ENCODE assay signal across 23 cellular contexts in genomic region chrX:67612231-67612630, GRCh38.
DNase-seq lines count a peak whose midpoint lies in the region; ATAC-seq, FAIRE-seq and TF ChIP-seq lines count a peak whose summit lies in the region.
"Had no signal": no experiment of that assay in that cellular context is flagged by ENCODE, and none has a peak within 500 bp of the region (broad histone marks: within the 10 kb centered on the region; RNA-seq: fewer than 3 reads in every experiment).

No MANE protein-coding gene starts in this region.

- H3K4me2 ChIP-seq in HepG2 (ENCODE audit: low read depth, low read length) (no peak overlapping the region), skeletal muscle satellite cell (ENCODE audit: low read length) (no peak overlapping the region)

- 53% methylated on average over 3 of the region's 3 CpGs for WGBS in liver
- WGBS in HepG2 (ENCODE audit: low lambda C conversion rate) = 17% methylated on average over 3 of the region's 3 CpGs

- TF ChIP-seq CTCF in liver (IDR thresholded peaks at IDR 0.05; ENCODE audit: low read depth, low read length, missing input control) (no peak), HepG2 (CRISPR knock-in tag; IDR thresholded peaks at IDR 0.05) (no peak), type B pancreatic cell (conservative IDR thresholded peaks at IDR 0.05) (no peak)

- H3K27ac ChIP-seq in liver (ENCODE audit: low read depth in 1 of 2, low read length in 2 of 2) = no peak overlapping the region
- no peak overlapping the region for H3K27ac ChIP-seq in HepG2 (ENCODE audit: extremely low read length, insufficient read depth, low read length)
- no peak overlapping the region for H3K27ac ChIP-seq in iPS-18a (ENCODE audit: low read length)
- H3K27ac ChIP-seq: prostate gland, vagina had no signal

- no peak overlapping the region for H2AFZ ChIP-seq in HepG2 (ENCODE audit: low read length)

- no peak for TF ChIP-seq EP300 in HepG2 (IDR thresholded peaks at IDR 0.05; ENCODE audit: low read depth in 2 of 2, low read length in 2 of 2)
- no peak for TF ChIP-seq EP300 in HepG2 (CRISPR knock-in tag; IDR thresholded peaks at IDR 0.05; ENCODE audit: borderline replicate concordance)

- no peak for TF ChIP-seq RAD21 in liver (IDR thresholded peaks at IDR 0.05)
- no peak for TF ChIP-seq RAD21 in HepG2 (CRISPR knock-in tag; IDR thresholded peaks at IDR 0.05)

- FAIRE-seq in HepG2 (lab: Jason Lieb, UNC) = no peak

- in situ Hi-C loops in HepG2 (cut with HindIII; ENCODE audit: extremely low pct_ligation_motif_present, low pct_unique_long_range_greater_than_20kb) = no loop called here

- no peaks in the 10 kb centered on the region for H4K20me1 ChIP-seq in HepG2 (ENCODE audit: insufficient read depth, low read length)

- no peak overlapping the region for H3K27ac Mint-ChIP-seq in type B pancreatic cell
- H3K27ac Mint-ChIP-seq: activated CD8-positive, alpha-beta memory T cell treated with anti-CD3 and anti-CD28 coated beads, Interleukin-2, amount 10 ng/mL, durations not matched to agents 7 days and 5 days; activated T-helper 17 cell treated with anti-CD3 and anti-CD28 coated beads, Interleukin-2, amount 50 U/mL, for 72 hours; CD14-positive monocyte; endodermal cell; mesothelial cell of epicardium; nephron progenitor cell had no signal

- H3K9me3 Mint-ChIP-seq in type B pancreatic cell = no peaks in the 10 kb centered on the region
- H3K9me3 Mint-ChIP-seq: activated T-helper 17 cell treated with anti-CD3 and anti-CD28 coated beads, Interleukin-2, amount 50 U/mL, for 72 hours had no signal

- H3K4me1 ChIP-seq in liver (ENCODE audit: control insufficient read depth in 4 of 4, insufficient read depth in 4 of 4, low read length in 3 of 4) (peaks cover 0 to 5% (median 3%) of the 10 kb centered on the region in 4 donors), HepG2 (ENCODE audit: insufficient read depth, low read length) (no peaks in the 10 kb centered on the region), iPS-18a (ENCODE audit: control insufficient read depth, low read depth, low read length) (no peaks in the 10 kb centered on the region), skeletal muscle satellite cell (ENCODE audit: control insufficient read depth, insufficient read depth, low read length) (peaks cover 35% of the 10 kb centered on the region)
- H3K4me1 ChIP-seq: prostate gland, vagina had no signal

- H3K9ac ChIP-seq in liver (ENCODE audit: low read depth in 1 of 2, low read length in 2 of 2) (no peak overlapping the region), HepG2 (ENCODE audit: insufficient read depth, low read depth, low read length) (no peak overlapping the region), iPS-18a (ENCODE audit: low read length) (no peak overlapping the region), skeletal muscle satellite cell (ENCODE audit: low read depth, low read length) (peak overlapping the region; percentile 34)

- BruUV-seq in HepG2 (replicated peaks; lab: Mats Ljungman, UMichigan) = no TSS peak

- no peak for ATAC-seq in HepG2
- no peak for ATAC-seq in GM19351 (IDR thresholded peaks at IDR 0.05; ENCODE audit: unreplicated experiment)
- ATAC-seq: activated CD8-positive, alpha-beta memory T cell treated with anti-CD3 and anti-CD28 coated beads, Interleukin-2, amount 10 ng/mL, durations not matched to agents 7 days and 5 days; activated T-helper 17 cell treated with anti-CD3 and anti-CD28 coated beads, Interleukin-2, amount 50 U/mL, for 72 hours had no signal

- H3K4me3 Mint-ChIP-seq in type B pancreatic cell = no peak overlapping the region
- H3K4me3 Mint-ChIP-seq: activated CD8-positive, alpha-beta memory T cell treated with anti-CD3 and anti-CD28 coated beads, Interleukin-2, amount 10 ng/mL, durations not matched to agents 7 days and 5 days; activated T-helper 17 cell treated with anti-CD3 and anti-CD28 coated beads, Interleukin-2, amount 50 U/mL, for 72 hours; CD14-positive monocyte; endodermal cell; mesothelial cell of epicardium; nephron progenitor cell had no signal

- H3K9me3 ChIP-seq in liver (ENCODE audit: control insufficient read depth in 4 of 4, low read length in 3 of 4) (no peaks in the 10 kb centered on the region), HepG2 (ENCODE audit: low read length) (peaks cover 29% of the 10 kb centered on the region), iPS-18a (ENCODE audit: control insufficient read depth, low read depth, low read length) (peaks cover 14% of the 10 kb centered on the region), skeletal muscle satellite cell (replicated peaks; ENCODE audit: low read length) (no peaks in the 10 kb centered on the region)
- H3K9me3 ChIP-seq: prostate gland, vagina had no signal

- DNase-seq in HepG2 (ENCODE audit: low spot score) = no peak
- DNase-seq in astrocyte of the hippocampus (ENCODE audit: low read depth, low spot score) = peak; percentile 8
- no peak for DNase-seq in type B pancreatic cell (ENCODE audit: extremely low spot score, unreplicated experiment)
- DNase-seq in nucleus accumbens (lab: John Stamatoyannopoulos, UW) = no peak
- DNase-seq: activated CD4-positive, alpha-beta T cell treated with anti-CD3 and anti-CD28 coated beads for 48 hours; activated CD8-positive, alpha-beta memory T cell treated with anti-CD3 and anti-CD28 coated beads, Interleukin-2, amount 10 ng/mL, durations not matched to agents 7 days and 5 days; DMS 273 treated with DMSO at 0.1 percent for 48 hours; endodermal cell; hippocampal formation; NCI-H1105; NCI-H2081; NCI-H446; nephron progenitor cell; NK-92 treated with Interleukin-12 subunit alpha and Interleukin-12 subunit beta, amount 100 ng/mL, for 24 hours had no signal

- TF ChIP-seq POLR2A in HepG2 (IDR thresholded peaks at IDR 0.05; ENCODE audit: insufficient read depth in 1 of 2, low read depth in 2 of 2, low read length in 2 of 2) = no peak

- no peaks in the 10 kb centered on the region for H3K36me3 ChIP-seq in liver (ENCODE audit: control insufficient read depth in 4 of 4, insufficient read depth in 3 of 4, low read depth in 1 of 4, low read length in 3 of 4)
- H3K36me3 ChIP-seq in HepG2 (replicated peaks in 1 of 2; ENCODE audit: control insufficient read depth in 1 of 2, insufficient read depth in 2 of 2, low read length in 2 of 2) = no peaks in the 10 kb centered on the region
- no peaks in the 10 kb centered on the region for H3K36me3 ChIP-seq in iPS-18a (ENCODE audit: control insufficient read depth, low read depth, low read length)
- H3K36me3 ChIP-seq in skeletal muscle satellite cell (ENCODE audit: insufficient read depth, low read length) = no peaks in the 10 kb centered on the region
- H3K36me3 ChIP-seq: prostate gland, vagina had no signal

- no peak overlapping the region for H3K4me3 ChIP-seq in liver (ENCODE audit: low read depth in 1 of 3, low read length in 3 of 3)
- no peak overlapping the region for H3K4me3 ChIP-seq in HepG2 (replicated peaks in 1 of 3; ENCODE audit: insufficient read depth in 1 of 3, low read depth in 2 of 3, low read length in 3 of 3)
- peak overlapping the region; percentile 8 for H3K4me3 ChIP-seq in iPS-18a (ENCODE audit: low read length)
- H3K4me3 ChIP-seq in skeletal muscle satellite cell (ENCODE audit: low read length) = no peak overlapping the region
- H3K4me3 ChIP-seq: prostate gland, vagina had no signal

- no peaks in the 10 kb centered on the region for H3K36me3 Mint-ChIP-seq in type B pancreatic cell
- H3K36me3 Mint-ChIP-seq: activated CD8-positive, alpha-beta memory T cell treated with anti-CD3 and anti-CD28 coated beads, Interleukin-2, amount 10 ng/mL, durations not matched to agents 7 days and 5 days; CD14-positive monocyte; mesothelial cell of epicardium had no signal

- no peaks in the 10 kb centered on the region for H3K4me1 Mint-ChIP-seq in type B pancreatic cell (ENCODE audit: unreplicated experiment)
- H3K4me1 Mint-ChIP-seq: activated CD8-positive, alpha-beta memory T cell treated with anti-CD3 and anti-CD28 coated beads, Interleukin-2, amount 10 ng/mL, durations not matched to agents 7 days and 5 days; activated T-helper 17 cell treated with anti-CD3 and anti-CD28 coated beads, Interleukin-2, amount 50 U/mL, for 72 hours; CD14-positive monocyte; endodermal cell; mesothelial cell of epicardium; nephron progenitor cell had no signal

- H3K27me3 ChIP-seq in liver (ENCODE audit: control insufficient read depth in 4 of 4, insufficient read depth in 4 of 4, low read length in 3 of 4) (no peaks in the 10 kb centered on the region), HepG2 (ENCODE audit: control insufficient read depth in 1 of 2, insufficient read depth in 2 of 2, low read length in 2 of 2) (no peaks in the 10 kb centered on the region), iPS-18a (ENCODE audit: control insufficient read depth, insufficient read depth, low read length) (no peaks in the 10 kb centered on the region), skeletal muscle satellite cell (ENCODE audit: control insufficient read depth, insufficient read depth, low read length) (no peaks in the 10 kb centered on the region)
- H3K27me3 ChIP-seq: vagina had no signal

- no peaks in the 10 kb centered on the region for H3K27me3 Mint-ChIP-seq in type B pancreatic cell
- H3K27me3 Mint-ChIP-seq: activated CD8-positive, alpha-beta memory T cell treated with anti-CD3 and anti-CD28 coated beads, Interleukin-2, amount 10 ng/mL, durations not matched to agents 7 days and 5 days; activated T-helper 17 cell treated with anti-CD3 and anti-CD28 coated beads, Interleukin-2, amount 50 U/mL, for 72 hours had no signal

- intact Hi-C loops in HepG2 (cut with micrococcal nuclease; ENCODE audit: unreplicated experiment) = no loop called here

- CTCF ChIA-PET in HepG2 (lab: Yijun Ruan, JAX; ENCODE audit: low intra/inter-chr PET ratio, low total read pairs) = no interaction called here

- no peaks in the 10 kb centered on the region for H3K79me2 ChIP-seq in HepG2 (ENCODE audit: insufficient read depth, low read length)

- POLR2A ChIA-PET in HepG2 (lab: Yijun Ruan, JAX) = no interaction called here

TF ChIP-seq in liver, 16 proteins besides CTCF, POLR2A, EP300 and RAD21 (continues in another document):
- TF ChIP-seq FOXA1 (IDR thresholded peaks at IDR 0.05) = no peak

TF ChIP-seq in HepG2, 621 proteins besides CTCF, POLR2A, EP300 and RAD21 (continues in another document):
- TF ChIP-seq ZNF264 (CRISPR knock-in tag; IDR thresholded peaks at IDR 0.05) (no peak), DPF2 (CRISPR knock-in tag; IDR thresholded peaks at IDR 0.05; ENCODE audit: borderline replicate concordance, low read depth) (no peak), ZNF274 (CRISPR knock-in tag; IDR thresholded peaks at IDR 0.05) (no peak)
